ENCODE assay signal across 15 cellular contexts in genomic region chr3:188635258-188636038, GRCh38.
DNase-seq lines count a peak whose midpoint lies in the region; ATAC-seq and TF ChIP-seq lines count a peak whose summit lies in the region.
"Had no signal": no experiment of that assay in that cellular context is flagged by ENCODE, and none has a peak within 500 bp of the region (broad histone marks: within the 10 kb centered on the region; RNA-seq: fewer than 3 reads in every experiment).

No MANE protein-coding gene starts in this region.

- no peak overlapping the region for H3K27ac Mint-ChIP-seq in CD4-positive, alpha-beta T cell
- H3K27ac Mint-ChIP-seq: natural killer cell treated with Interleukin-12 subunit alpha and Interleukin-12 subunit beta and Interleukin-15 and Interleukin-18, amount 100 ng/mL, for 72 hours; WTC11 had no signal

- H3K9me3 ChIP-seq in right lobe of liver: no peaks in the 10 kb centered on the region
- H3K9me3 ChIP-seq in CD4-positive, alpha-beta T cell (ENCODE audit: control insufficient read depth, low read length): no peaks in the 10 kb centered on the region

- POLR2A ChIA-PET in CD4-positive, alpha-beta T cell (lab: Charles Lee): no interaction called here

- H3K36me3 Mint-ChIP-seq in CD4-positive, alpha-beta T cell (ENCODE audit: low read depth): peaks cover 6% of the 10 kb centered on the region

- ATAC-seq in right lobe of liver: peak; percentile 72 to 84 (median 76)
- ATAC-seq in CD4-positive, alpha-beta T cell (ENCODE audit: poor library complexity): no peak
- no peak for ATAC-seq in GM21447 (IDR thresholded peaks at IDR 0.05; ENCODE audit: unreplicated experiment)
- ATAC-seq: natural killer cell treated with Interleukin-12 subunit alpha and Interleukin-12 subunit beta and Interleukin-15 and Interleukin-18, amount 100 ng/mL, for 72 hours; SK-N-SH treated with all-trans-retinoic acid at 6 μM for 48 hours; WTC11 had no signal

- 36% methylated on average over 10 of the region's 10 CpGs for WGBS in right lobe of liver (ENCODE audit: insufficient coverage, low coverage, low lambda C conversion rate, missing lambda C conversion rate)

- H3K27ac ChIP-seq in 22Rv1 (peak overlapping the region; percentile 72), right lobe of liver (peak overlapping the region in 2 of 3 donors; percentile 27 to 45)
- no peak overlapping the region for H3K27ac ChIP-seq in CD4-positive, alpha-beta T cell (ENCODE audit: low read depth, low read length)
- H3K27ac ChIP-seq: dorsolateral prefrontal cortex had no signal

- peaks cover 0 to 11% (median 5%) of the 10 kb centered on the region in 4 donors for H3K4me1 ChIP-seq in right lobe of liver

- TF ChIP-seq CTCF in 22Rv1 (IDR thresholded peaks at IDR 0.05) (no peak), choroid plexus epithelial cell (conservative IDR thresholded peaks at IDR 0.05; ENCODE audit: low read depth, low read length) (no peak), right lobe of liver (IDR thresholded peaks at IDR 0.05) (no peak)
- TF ChIP-seq CTCF in CD4-positive, alpha-beta T cell (IDR thresholded peaks at IDR 0.05): no peak

- intact Hi-C loops in right lobe of liver (cut with DNase I) (no loop called here), posterior cingulate gyrus (cut with DNase I) (no loop called here)
- intact Hi-C loops in CD4-positive, alpha-beta T cell (cut with DNase I, micrococcal nuclease): no loop called here

- no peaks in the 10 kb centered on the region for H3K36me3 ChIP-seq in right lobe of liver

- H3K27me3 ChIP-seq in right lobe of liver: no peaks in the 10 kb centered on the region
- no peaks in the 10 kb centered on the region for H3K27me3 ChIP-seq in CD4-positive, alpha-beta T cell (ENCODE audit: control insufficient read depth, insufficient read depth, low read length)
- H3K27me3 ChIP-seq: dorsolateral prefrontal cortex had no signal

- peak; percentile 29 for DNase-seq in NCI-H1105 (lab: John Stamatoyannopoulos, UW)
- peak; percentile 78 for DNase-seq in choroid plexus epithelial cell (ENCODE audit: low read depth)
- DNase-seq in right lobe of liver: no peak
- DNase-seq in posterior cingulate gyrus: no peak
- no peak for DNase-seq in NCI-H748 (lab: John Stamatoyannopoulos, UW; ENCODE audit: unreplicated experiment)
- no peak for DNase-seq in CD4-positive, alpha-beta T cell
- DNase-seq: activated CD8-positive, alpha-beta memory T cell treated with anti-CD3 and anti-CD28 coated beads, Interleukin-2, amount 50 U/mL, for 48 hours; dorsolateral prefrontal cortex; head of caudate nucleus; NK-92 treated with Interleukin-12 subunit alpha and Interleukin-12 subunit beta, amount 100 ng/mL, for 24 hours had no signal

- no peak overlapping the region for H3K4me3 Mint-ChIP-seq in CD4-positive, alpha-beta T cell
- H3K4me3 Mint-ChIP-seq: natural killer cell treated with Interleukin-12 subunit alpha and Interleukin-12 subunit beta and Interleukin-15 and Interleukin-18, amount 100 ng/mL, for 72 hours; WTC11 had no signal

- H3K4me1 Mint-ChIP-seq in CD4-positive, alpha-beta T cell (ENCODE audit: low read depth): no peaks in the 10 kb centered on the region

- H3K9me3 Mint-ChIP-seq in CD4-positive, alpha-beta T cell: no peaks in the 10 kb centered on the region
- H3K9me3 Mint-ChIP-seq: natural killer cell treated with Interleukin-12 subunit alpha and Interleukin-12 subunit beta and Interleukin-15 and Interleukin-18, amount 100 ng/mL, for 72 hours had no signal

- H3K4me3 ChIP-seq in choroid plexus epithelial cell (ENCODE audit: low read depth, low read length) (no peak overlapping the region), right lobe of liver (no peak overlapping the region)
- H3K4me3 ChIP-seq: dorsolateral prefrontal cortex had no signal

- CTCF ChIA-PET in CD4-positive, alpha-beta T cell (lab: Charles Lee): no interaction called here

- TF ChIP-seq POLR2A in right lobe of liver (IDR thresholded peaks at IDR 0.05): no peak

- no peaks in the 10 kb centered on the region for H3K27me3 Mint-ChIP-seq in CD4-positive, alpha-beta T cell
- H3K27me3 Mint-ChIP-seq: natural killer cell treated with Interleukin-12 subunit alpha and Interleukin-12 subunit beta and Interleukin-15 and Interleukin-18, amount 100 ng/mL, for 72 hours had no signal

Comparison
In these comparisons a context has a peak if more than half of its experiments do, and no peak if none do; other contexts are left out.
1. DNase-seq: peak in NCI-H1105 (single experiment) and choroid plexus epithelial cell (single experiment); none in right lobe of liver (0 of 3), posterior cingulate gyrus (0 of 10), NCI-H748 (single experiment) and CD4-positive, alpha-beta T cell (0 of 10).
2. ATAC-seq: peak in right lobe of liver (4 of 4); none in CD4-positive, alpha-beta T cell (single experiment) and GM21447 (single experiment).